1 cellular context compared by ENCODE assay signal in the genomic region with DNA sequence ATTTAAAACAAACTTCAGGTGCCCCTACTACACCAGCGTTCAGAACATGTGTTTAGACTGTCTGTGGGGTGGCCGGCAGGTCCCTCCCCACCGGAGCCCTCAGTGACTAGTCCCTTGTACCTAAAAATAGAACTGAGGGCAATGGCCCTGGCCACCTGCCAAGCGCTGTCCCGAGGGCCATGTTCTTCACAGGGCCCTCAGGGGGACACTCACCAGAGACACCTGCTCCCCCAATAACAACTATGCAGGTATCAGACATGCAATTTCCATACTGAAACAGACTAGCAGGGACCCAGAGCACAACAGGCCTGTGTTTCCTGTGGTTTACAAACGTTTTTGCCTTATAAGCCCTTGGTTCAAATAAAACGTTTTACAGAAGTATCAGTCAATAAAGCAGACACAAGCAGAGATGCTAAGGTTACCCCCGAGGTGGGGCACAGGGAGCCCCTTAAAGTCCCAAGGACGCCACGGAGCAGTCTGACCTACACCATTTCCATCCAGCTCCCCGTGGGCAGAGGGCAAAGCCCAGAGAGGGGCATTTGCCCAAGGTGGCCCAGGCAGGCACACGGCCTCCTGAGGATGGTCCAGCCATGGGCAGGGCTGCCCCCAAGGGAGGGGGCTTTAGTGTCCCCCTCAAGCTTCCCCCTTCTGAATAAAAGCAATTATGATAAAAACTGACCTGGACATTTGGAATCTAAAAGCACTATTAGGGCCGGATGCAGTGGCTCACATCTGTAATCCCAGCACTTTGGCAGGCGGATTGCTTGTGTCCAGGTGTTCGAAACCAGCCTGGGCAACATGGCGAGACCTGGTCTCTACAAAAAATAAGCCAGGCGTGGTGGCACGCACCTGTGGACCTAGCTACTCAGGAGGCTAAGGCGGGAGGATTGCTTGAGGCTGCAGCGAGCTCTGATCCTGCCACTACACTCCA.
TF ChIP-seq lines count a peak whose summit lies in the region.

No MANE protein-coding gene starts in this region.

TF ChIP-seq in SK-N-SH, 30 proteins besides CTCF, POLR2A, EP300 and RAD21 (continued from another document):
- no peak for TF ChIP-seq TEAD4 (IDR thresholded peaks at IDR 0.05; ENCODE audit: borderline replicate concordance, insufficient read depth)
- no peak for TF ChIP-seq ELF1 (IDR thresholded peaks at IDR 0.05)
- TF ChIP-seq EZH2phosphoT487 (IDR thresholded peaks at IDR 0.05; ENCODE audit: borderline replicate concordance, low read depth): no peak
